16 cellular contexts compared by ENCODE assay signal in genomic region chr1:53545663-53546408, GRCh38.
A peak's percentile ranks its signal among the peaks of the same experiment; 100 is the strongest.
DNase-seq lines count a peak whose midpoint lies in the region; TF ChIP-seq lines count a peak whose summit lies in the region.
"Had no signal": no experiment of that assay in that cellular context is flagged by ENCODE, and none has a peak within 500 bp of the region (broad histone marks: within the 10 kb centered on the region; RNA-seq: fewer than 3 reads in every experiment).

No MANE protein-coding gene starts in this region.

- WGBS in GM23248 (ENCODE audit: low coverage in 1 of 2, low lambda C conversion rate in 2 of 2, missing lambda C conversion rate in 2 of 2), 2 experiments = 18% methylated on average over 17 of the region's 17 CpGs
- WGBS in tibial nerve, 2 donors = 58 to 60% methylated on average over 17 of the region's 17 CpGs

- in situ Hi-C loops in GM23248 (cut with MboI) = no loop called here

- peaks cover 11% of the 10 kb centered on the region for H3F3A ChIP-seq in GM23248 (ENCODE audit: insufficient read depth)

- TF ChIP-seq CTCF in chondrocyte (IDR thresholded peaks at IDR 0.05) = no peak
- no peak for TF ChIP-seq CTCF in osteoblast (IDR thresholded peaks at IDR 0.05; ENCODE audit: extremely low read depth, low read depth, low read length)
- no peak for TF ChIP-seq CTCF in tibial nerve (IDR thresholded peaks at IDR 0.05)

- TF ChIP-seq EP300 in tibial nerve (IDR thresholded peaks at IDR 0.05) = no peak

- H3K4me2 ChIP-seq in GM23248 (ENCODE audit: unreplicated experiment) (no peak overlapping the region), osteoblast (ENCODE audit: insufficient read depth, low read length) (no peak overlapping the region)

- H3K9me3 ChIP-seq in GM23248 (ENCODE audit: low read depth) (no peaks in the 10 kb centered on the region), osteoblast (ENCODE audit: low read depth, low read length) (no peaks in the 10 kb centered on the region), tibial nerve (no peaks in the 10 kb centered on the region)
- H3K9me3 ChIP-seq: adrenal gland, colonic mucosa, esophagus squamous epithelium, testis had no signal

- no peaks in the 10 kb centered on the region for H3K9me2 ChIP-seq in GM23248 (ENCODE audit: insufficient read depth)

- TF ChIP-seq POLR2A in tibial nerve (IDR thresholded peaks at IDR 0.05) = no peak

- peaks cover 11% of the 10 kb centered on the region for H3K36me3 Mint-ChIP-seq in chondrocyte (ENCODE audit: low read depth)
- H3K36me3 Mint-ChIP-seq: activated CD8-positive, alpha-beta memory T cell treated with anti-CD3 and anti-CD28 coated beads, Interleukin-2, amount 10 ng/mL, durations not matched to agents 7 days and 5 days had no signal

- H3K27me3 Mint-ChIP-seq in chondrocyte (ENCODE audit: low read depth) = no peaks in the 10 kb centered on the region
- H3K27me3 Mint-ChIP-seq: CD4-positive, alpha-beta T cell had no signal

- peaks cover 34% of the 10 kb centered on the region for H3K4me1 ChIP-seq in GM23248 (ENCODE audit: insufficient read depth)
- H3K4me1 ChIP-seq in osteoblast (ENCODE audit: insufficient read depth, low read length) = peaks cover 32% of the 10 kb centered on the region
- H3K4me1 ChIP-seq in tibial nerve = peaks cover 0 to 5% (median 2%) of the 10 kb centered on the region in 4 donors
- H3K4me1 ChIP-seq: adrenal gland, colonic mucosa, esophagus squamous epithelium, testis had no signal

- H3K9me3 Mint-ChIP-seq in chondrocyte (ENCODE audit: low read depth) = no peaks in the 10 kb centered on the region
- H3K9me3 Mint-ChIP-seq: CD4-positive, alpha-beta T cell had no signal

- H2AFZ ChIP-seq in GM23248 (no peak overlapping the region), osteoblast (ENCODE audit: low read length) (no peak overlapping the region)

- H3K79me2 ChIP-seq in GM23248 (ENCODE audit: insufficient read depth) = no peaks in the 10 kb centered on the region
- no peaks in the 10 kb centered on the region for H3K79me2 ChIP-seq in osteoblast (ENCODE audit: insufficient read depth, low read length)

- peak overlapping the region; percentile 38; the same call in 1 of the 2 replicates for H3K9ac ChIP-seq in GM23248

- H4K20me1 ChIP-seq in GM23248 (ENCODE audit: insufficient read depth) (no peaks in the 10 kb centered on the region), osteoblast (ENCODE audit: insufficient read depth, low read length) (peaks cover 31% of the 10 kb centered on the region)

- DNase-seq in GM23248 = peak; percentile 80
- DNase-seq in NCI-H2029 (lab: John Stamatoyannopoulos, UW) = peak; percentile 39
- DNase-seq in chondrocyte (ENCODE audit: low spot score) = peak; percentile 71
- DNase-seq in osteoblast (ENCODE audit: insufficient read length, low spot score, missing footprints) = peak; percentile 80
- DNase-seq in NCI-H82 (lab: John Stamatoyannopoulos, UW) = no peak
- no peak for DNase-seq in foreskin melanocyte
- DNase-seq in tibial nerve (ENCODE audit: low spot score in 2 of 2) = no peak
- no peak for DNase-seq in effector CD4-positive, alpha-beta T cell
- DNase-seq: activated CD8-positive, alpha-beta memory T cell treated with anti-CD3 and anti-CD28 coated beads, Interleukin-2, amount 10 ng/mL, durations not matched to agents 7 days and 5 days; colonic mucosa; esophagus squamous epithelium; GDM1; NCI-H1417 treated with DMSO at 0.1 percent for 48 hours; testis had no signal

- H3K4me3 ChIP-seq in GM23248 (no peak overlapping the region), osteoblast (ENCODE audit: insufficient read depth, low read length) (no peak overlapping the region), tibial nerve (no peak overlapping the region)
- H3K4me3 ChIP-seq: adrenal gland, colonic mucosa, esophagus squamous epithelium, testis had no signal

- H3K4me1 Mint-ChIP-seq in chondrocyte (ENCODE audit: low read depth) = peaks cover 45% of the 10 kb centered on the region

- H3K27me3 ChIP-seq in GM23248 (replicated peaks; ENCODE audit: insufficient read depth) (no peaks in the 10 kb centered on the region), osteoblast (ENCODE audit: insufficient read depth, low read length) (no peaks in the 10 kb centered on the region), tibial nerve (no peaks in the 10 kb centered on the region)
- H3K27me3 ChIP-seq: adrenal gland, colonic mucosa, testis had no signal

- no peak overlapping the region for H3K4me3 Mint-ChIP-seq in chondrocyte (ENCODE audit: unreplicated experiment)
- H3K4me3 Mint-ChIP-seq: activated CD8-positive, alpha-beta memory T cell treated with anti-CD3 and anti-CD28 coated beads, Interleukin-2, amount 10 ng/mL, durations not matched to agents 7 days and 5 days; CD4-positive, alpha-beta T cell had no signal

- H3K27ac Mint-ChIP-seq in chondrocyte (ENCODE audit: unreplicated experiment) = no peak overlapping the region
- H3K27ac Mint-ChIP-seq: activated CD8-positive, alpha-beta memory T cell treated with anti-CD3 and anti-CD28 coated beads, Interleukin-2, amount 10 ng/mL, durations not matched to agents 7 days and 5 days; CD4-positive, alpha-beta T cell had no signal

- H3K36me3 ChIP-seq in GM23248 (ENCODE audit: low read depth) (no peaks in the 10 kb centered on the region), osteoblast (ENCODE audit: insufficient read depth, low read length) (no peaks in the 10 kb centered on the region), tibial nerve (no peaks in the 10 kb centered on the region)
- H3K36me3 ChIP-seq: adrenal gland, colonic mucosa, esophagus squamous epithelium had no signal

- H3K27ac ChIP-seq in GM23248 (no peak overlapping the region), osteoblast (ENCODE audit: low read depth, low read length) (no peak overlapping the region), tibial nerve (no peak overlapping the region)
- H3K27ac ChIP-seq: adrenal gland, colonic mucosa, esophagus squamous epithelium, testis had no signal

Comparison
In these comparisons a context has a peak if more than half of its experiments do, and no peak if none do; other contexts are left out.
1. DNase-seq: peak in GM23248 (single experiment), NCI-H2029 (single experiment), chondrocyte (single experiment) and osteoblast (single experiment); none in NCI-H82 (single experiment), foreskin melanocyte (single experiment), tibial nerve (0 of 2) and effector CD4-positive, alpha-beta T cell (single experiment).